Comparison of ENCODE assay signal across 27 cellular contexts in genomic region chr12:112919131-112919530, GRCh38. TPM values are rescaled to one million over a fixed set of nuclear protein-coding genes. Genes with fewer than 3 reads are reported as not detected.
"Had no signal": no experiment of that assay in that cellular context is flagged by ENCODE, and none has a peak within 500 bp of the region (broad histone marks: within the 10 kb centered on the region; RNA-seq: fewer than 3 reads in every experiment).

No MANE protein-coding gene starts in this region.

- H3K27me3 Mint-ChIP-seq: natural killer cell treated with Interleukin-12 subunit alpha and Interleukin-12 subunit beta and Interleukin-15 and Interleukin-18, amount 100 ng/mL, for 72 hours; stimulated activated naive B cell treated with anti-CD40 and anti-IgM and Interleukin-4, amounts not matched to agents 10 μg/mL and 1 μg/mL and 100 μg/mL, for 72 hours; stimulated activated naive CD8-positive, alpha-beta T cell treated with anti-CD3 and anti-CD28 coated beads, Interleukin-15, Interleukin-2, amounts not matched to agents 100 ng/mL and 50 ng/mL, for 24 hours had no signal

- H3K4me1 Mint-ChIP-seq: nephron progenitor cell; neural crest cell; stimulated activated effector memory CD8-positive, alpha-beta T cell treated with anti-CD3 and anti-CD28 coated beads, Interleukin-12 subunit alpha, Interleukin-12 subunit beta, amount 100 ng/mL, for 72 hours had no signal

- H3K9me3 ChIP-seq: ovary, psoas muscle, right lobe of liver, sigmoid colon, stomach, thyroid gland, upper lobe of left lung, vagina had no signal

- H3K4me1 ChIP-seq: parathyroid adenoma, psoas muscle, sigmoid colon, tibial nerve, upper lobe of left lung, vagina had no signal

- H2AFZ ChIP-seq: parathyroid adenoma had no signal

- H3K4me3 ChIP-seq: ovary, psoas muscle, right lobe of liver, sigmoid colon, stomach, thoracic aorta, thyroid gland, tibial nerve, upper lobe of left lung, vagina had no signal

- H3K36me3 ChIP-seq: ovary had no signal

- H3K9ac ChIP-seq: parathyroid adenoma had no signal

- H3K4me3 Mint-ChIP-seq: natural killer cell treated with Interleukin-12 subunit alpha and Interleukin-12 subunit beta and Interleukin-15 and Interleukin-18, amount 100 ng/mL, for 72 hours; nephron progenitor cell; neural crest cell; stimulated activated effector memory CD8-positive, alpha-beta T cell treated with anti-CD3 and anti-CD28 coated beads, Interleukin-12 subunit alpha, Interleukin-12 subunit beta, amount 100 ng/mL, for 72 hours; stimulated activated naive B cell treated with anti-CD40 and anti-IgM and Interleukin-4, amounts not matched to agents 10 μg/mL and 1 μg/mL and 100 μg/mL, for 72 hours; stimulated activated naive CD8-positive, alpha-beta T cell treated with anti-CD3 and anti-CD28 coated beads, Interleukin-15, Interleukin-2, amounts not matched to agents 100 ng/mL and 50 ng/mL, for 24 hours had no signal

- H3K9me3 Mint-ChIP-seq: natural killer cell treated with Interleukin-12 subunit alpha and Interleukin-12 subunit beta and Interleukin-15 and Interleukin-18, amount 100 ng/mL, for 72 hours; stimulated activated effector memory CD8-positive, alpha-beta T cell treated with anti-CD3 and anti-CD28 coated beads, Interleukin-12 subunit alpha, Interleukin-12 subunit beta, amount 100 ng/mL, for 72 hours; stimulated activated naive CD8-positive, alpha-beta T cell treated with anti-CD3 and anti-CD28 coated beads, Interleukin-15, Interleukin-2, amounts not matched to agents 100 ng/mL and 50 ng/mL, for 24 hours had no signal

- ATAC-seq: natural killer cell treated with Interleukin-12 subunit alpha and Interleukin-12 subunit beta and Interleukin-15 and Interleukin-18, amount 100 ng/mL, for 72 hours; psoas muscle; right cardiac atrium; right lobe of liver; stimulated activated effector memory CD8-positive, alpha-beta T cell treated with anti-CD3 and anti-CD28 coated beads, Interleukin-12 subunit alpha, Interleukin-12 subunit beta, amount 100 ng/mL, for 72 hours; stimulated activated naive B cell treated with anti-CD40 and anti-IgM and Interleukin-4, amounts not matched to agents 10 μg/mL and 1 μg/mL and 100 μg/mL, for 72 hours had no signal

- DNase-seq: nephron progenitor cell; occipital lobe; ovary; posterior cingulate gyrus; psoas muscle; right cardiac atrium; right lobe of liver; sigmoid colon; stimulated activated CD4-positive, alpha-beta T cell treated with anti-CD3 and anti-CD28 coated beads, Interleukin-15, amount 100 ng/mL, for 24 hours; stimulated activated CD4-positive, alpha-beta T cell treated with anti-CD3 and anti-CD28 coated beads, Interleukin-2, amount 100 ng/mL, for 24 hours; stimulated activated CD4-positive, alpha-beta T cell treated with anti-CD3 and anti-CD28 coated beads, Interleukin-2, amount 100 ng/mL, for 48 hours; stimulated activated CD4-positive, alpha-beta T cell treated with anti-CD3 and anti-CD28 coated beads, Interleukin-4, amount 100 ng/mL, for 24 hours; stimulated activated naive B cell treated with anti-CD40 and anti-IgM and Interleukin-4, amounts not matched to agents 10 μg/mL and 1 μg/mL and 100 μg/mL, for 72 hours; stimulated activated naive CD4-positive, alpha-beta T cell treated with Interleukin-2 at 50 U/mL for 16 hours; stomach; thyroid gland; trophoblast cell; upper lobe of left lung had no signal

- H3K27ac Mint-ChIP-seq: natural killer cell treated with Interleukin-12 subunit alpha and Interleukin-12 subunit beta and Interleukin-15 and Interleukin-18, amount 100 ng/mL, for 72 hours; nephron progenitor cell; progenitor cell of endocrine pancreas; stimulated activated effector memory CD8-positive, alpha-beta T cell treated with anti-CD3 and anti-CD28 coated beads, Interleukin-12 subunit alpha, Interleukin-12 subunit beta, amount 100 ng/mL, for 72 hours; stimulated activated naive B cell treated with anti-CD40 and anti-IgM and Interleukin-4, amounts not matched to agents 10 μg/mL and 1 μg/mL and 100 μg/mL, for 72 hours; stimulated activated naive CD8-positive, alpha-beta T cell treated with anti-CD3 and anti-CD28 coated beads, Interleukin-15, Interleukin-2, amounts not matched to agents 100 ng/mL and 50 ng/mL, for 24 hours had no signal

- H3K27ac ChIP-seq: ovary, parathyroid adenoma, psoas muscle, right lobe of liver, sigmoid colon, stomach, thoracic aorta, thyroid gland, tibial nerve, upper lobe of left lung, vagina had no signal

- H3K27me3 ChIP-seq: ovary, right lobe of liver, sigmoid colon, stomach, thyroid gland, tibial nerve, upper lobe of left lung, vagina had no signal

RNA-seq across cellular contexts. Expression of gene OAS1, which starts 12.4 kb away (rescaled TPM):
- total RNA-seq: neural crest cell had no signal

RNA-seq across cellular contexts. Expression of gene OAS2, which starts 59.2 kb away (rescaled TPM):
- total RNA-seq: neural crest cell, progenitor cell of endocrine pancreas had no signal
